In genomic region chr4:42702895-42703294, GRCh38 we compare ENCODE assay signal across 21 cellular contexts. TPM values are rescaled to one million over a fixed set of nuclear protein-coding genes. Genes with fewer than 3 reads are reported as not detected.
DNase-seq lines count a peak whose midpoint lies in the region; ATAC-seq lines count a peak whose summit lies in the region.
"Had no signal": no experiment of that assay in that cellular context is flagged by ENCODE, and none has a peak within 500 bp of the region (broad histone marks: within the 10 kb centered on the region; RNA-seq: fewer than 3 reads in every experiment).

No MANE protein-coding gene starts in this region.

- DNase-seq in stimulated activated effector memory CD8-positive, alpha-beta T cell treated with anti-CD3 and anti-CD28 coated beads, Interleukin-12 subunit alpha, Interleukin-12 subunit beta, amount 100 ng/mL, for 72 hours (ENCODE audit: low spot score in 2 of 2) = no peak
- no peak for DNase-seq in natural killer cell treated with Interleukin-12 subunit alpha and Interleukin-12 subunit beta and Interleukin-15 and Interleukin-18, amount 100 ng/mL, for 72 hours (ENCODE audit: low spot score)
- DNase-seq: 8988T; ACHN; BE2C; C1 segment of cervical spinal cord; CD4-positive, alpha-beta memory T cell; CD4-positive, CD25-positive, alpha-beta regulatory T cell; CD8-positive, alpha-beta memory T cell; COR-L47; DMS 273 treated with DMSO at 0.1 percent for 48 hours; DMS153; DMS53; DMS79; DND-41; EL; GDM1 had no signal

- no peaks in the 10 kb centered on the region for H3K9me3 Mint-ChIP-seq in stimulated activated effector memory CD8-positive, alpha-beta T cell treated with anti-CD3 and anti-CD28 coated beads, Interleukin-12 subunit alpha, Interleukin-12 subunit beta, amount 100 ng/mL, for 72 hours
- peaks cover 7% of the 10 kb centered on the region for H3K9me3 Mint-ChIP-seq in natural killer cell treated with Interleukin-12 subunit alpha and Interleukin-12 subunit beta and Interleukin-15 and Interleukin-18, amount 100 ng/mL, for 72 hours

- no peak overlapping the region for H3K4me3 Mint-ChIP-seq in stimulated activated effector memory CD8-positive, alpha-beta T cell treated with anti-CD3 and anti-CD28 coated beads, Interleukin-12 subunit alpha, Interleukin-12 subunit beta, amount 100 ng/mL, for 72 hours
- H3K4me3 Mint-ChIP-seq in natural killer cell treated with Interleukin-12 subunit alpha and Interleukin-12 subunit beta and Interleukin-15 and Interleukin-18, amount 100 ng/mL, for 72 hours = no peak overlapping the region
- H3K4me3 Mint-ChIP-seq: CD14-positive monocyte had no signal

- peak overlapping the region; percentile 43 for H3K27ac Mint-ChIP-seq in stimulated activated effector memory CD8-positive, alpha-beta T cell treated with anti-CD3 and anti-CD28 coated beads, Interleukin-12 subunit alpha, Interleukin-12 subunit beta, amount 100 ng/mL, for 72 hours
- H3K27ac Mint-ChIP-seq in natural killer cell treated with Interleukin-12 subunit alpha and Interleukin-12 subunit beta and Interleukin-15 and Interleukin-18, amount 100 ng/mL, for 72 hours = no peak overlapping the region
- H3K27ac Mint-ChIP-seq: CD14-positive monocyte had no signal

- ATAC-seq in GM19351 (IDR thresholded peaks at IDR 0.05; ENCODE audit: unreplicated experiment) (peak; percentile 69), HG03378 (IDR thresholded peaks at IDR 0.05; ENCODE audit: unreplicated experiment) (peak; percentile 49), HG03521 (IDR thresholded peaks at IDR 0.05; ENCODE audit: unreplicated experiment) (no peak)
- no peak for ATAC-seq in stimulated activated effector memory CD8-positive, alpha-beta T cell treated with anti-CD3 and anti-CD28 coated beads, Interleukin-12 subunit alpha, Interleukin-12 subunit beta, amount 100 ng/mL, for 72 hours
- no peak for ATAC-seq in natural killer cell treated with Interleukin-12 subunit alpha and Interleukin-12 subunit beta and Interleukin-15 and Interleukin-18, amount 100 ng/mL, for 72 hours

- H3K27me3 Mint-ChIP-seq in natural killer cell treated with Interleukin-12 subunit alpha and Interleukin-12 subunit beta and Interleukin-15 and Interleukin-18, amount 100 ng/mL, for 72 hours = no peaks in the 10 kb centered on the region
- H3K27me3 Mint-ChIP-seq: CD4-positive, CD25-positive, alpha-beta regulatory T cell; CD8-positive, alpha-beta memory T cell had no signal

- H3K36me3 Mint-ChIP-seq in stimulated activated effector memory CD8-positive, alpha-beta T cell treated with anti-CD3 and anti-CD28 coated beads, Interleukin-12 subunit alpha, Interleukin-12 subunit beta, amount 100 ng/mL, for 72 hours = no peaks in the 10 kb centered on the region
- H3K36me3 Mint-ChIP-seq in natural killer cell treated with Interleukin-12 subunit alpha and Interleukin-12 subunit beta and Interleukin-15 and Interleukin-18, amount 100 ng/mL, for 72 hours = peaks cover 7% of the 10 kb centered on the region
- H3K36me3 Mint-ChIP-seq: CD14-positive monocyte; CD4-positive, alpha-beta memory T cell; CD4-positive, CD25-positive, alpha-beta regulatory T cell had no signal

- H3K4me1 Mint-ChIP-seq in stimulated activated effector memory CD8-positive, alpha-beta T cell treated with anti-CD3 and anti-CD28 coated beads, Interleukin-12 subunit alpha, Interleukin-12 subunit beta, amount 100 ng/mL, for 72 hours = peaks cover 8% of the 10 kb centered on the region
- H3K4me1 Mint-ChIP-seq in natural killer cell treated with Interleukin-12 subunit alpha and Interleukin-12 subunit beta and Interleukin-15 and Interleukin-18, amount 100 ng/mL, for 72 hours (ENCODE audit: low read depth in 2 of 2) = no peaks in the 10 kb centered on the region
- H3K4me1 Mint-ChIP-seq: CD14-positive monocyte had no signal

RNA-seq across cellular contexts. Expression of gene ATP8A1, which starts 46.0 kb away (rescaled TPM):
- total RNA-seq in natural killer cell treated with Interleukin-12 subunit alpha and Interleukin-12 subunit beta and Interleukin-15 and Interleukin-18, amount 100 ng/mL, for 72 hours = 10 to 100 TPM; 20.5 to 52.9 TPM

Comparison
In these comparisons a context has a peak if more than half of its experiments do, and no peak if none do; other contexts are left out.
1. ATAC-seq: peak in GM19351 (single experiment) and HG03378 (single experiment); none in stimulated activated effector memory CD8-positive, alpha-beta T cell treated with anti-CD3 and anti-CD28 coated beads, Interleukin-12 subunit alpha, Interleukin-12 subunit beta, amount 100 ng/mL, for 72 hours (single experiment), natural killer cell treated with Interleukin-12 subunit alpha and Interleukin-12 subunit beta and Interleukin-15 and Interleukin-18, amount 100 ng/mL, for 72 hours (0 of 2) and HG03521 (single experiment).